In genomic region chr12:79844693-79845092, GRCh38 we compare ENCODE assay signal across 10 cellular contexts.
DNase-seq lines count a peak whose midpoint lies in the region; ATAC-seq, FAIRE-seq and TF ChIP-seq lines count a peak whose summit lies in the region.
"Had no signal": no experiment of that assay in that cellular context is flagged by ENCODE, and none has a peak within 500 bp of the region (broad histone marks: within the 10 kb centered on the region; RNA-seq: fewer than 3 reads in every experiment).

No MANE protein-coding gene starts in this region.

- TF ChIP-seq POLR2A in ovary (IDR thresholded peaks at IDR 0.05) = no peak

- no peaks in the 10 kb centered on the region for H3K27me3 ChIP-seq in HUES64 (ENCODE audit: insufficient read depth, low read length)
- H3K27me3 ChIP-seq in bronchial epithelial cell (ENCODE audit: control insufficient read depth, insufficient read depth, low read length) = no peaks in the 10 kb centered on the region
- no peaks in the 10 kb centered on the region for H3K27me3 ChIP-seq in ovary

- FAIRE-seq in bronchial epithelial cell (lab: Jason Lieb, UNC) (no peak), GM19239 (lab: Jason Lieb, UNC) (no peak)

- TF ChIP-seq EP300 in ovary (IDR thresholded peaks at IDR 0.05) = no peak

- peak; percentile 69 for DNase-seq in COLO829 (ENCODE audit: low spot score)
- peak; percentile 84 for DNase-seq in bronchial epithelial cell (ENCODE audit: low read depth)
- DNase-seq in kidney tubule cell (ENCODE audit: low spot score) = peak; percentile 91
- DNase-seq in ovary = no peak
- no peak for DNase-seq in GM19239 (ENCODE audit: insufficient read length, low spot score)
- no peak for DNase-seq in caudate nucleus (lab: John Stamatoyannopoulos, UW)
- DNase-seq: activated CD8-positive, alpha-beta T cell treated with anti-CD3 and anti-CD28 coated beads, Interleukin-2, amount 10 ng/mL, durations not matched to agents 7 days and 5 days; MV-4-11 had no signal

- H3K9me3 ChIP-seq in HUES64 (ENCODE audit: insufficient read depth, low read depth, low read length) (peaks cover 9% of the 10 kb centered on the region), ovary (no peaks in the 10 kb centered on the region)

- H3K27ac ChIP-seq in HUES64 (ENCODE audit: low read depth, low read length) (peak overlapping the region; percentile 25), ovary (no peak overlapping the region), caudate nucleus (ENCODE audit: low read depth, low read length) (no peak overlapping the region)

- H3K36me3 ChIP-seq in HUES64 (ENCODE audit: insufficient read depth, low read length) (peaks cover 39% of the 10 kb centered on the region), bronchial epithelial cell (ENCODE audit: control insufficient read depth, insufficient read depth, low read length) (peaks cover 2% of the 10 kb centered on the region), ovary (no peaks in the 10 kb centered on the region)

- H3K4me3 ChIP-seq in HUES64 (ENCODE audit: low read length) = no peak overlapping the region
- no peak overlapping the region for H3K4me3 ChIP-seq in bronchial epithelial cell (ENCODE audit: low read depth, low read length)
- no peak overlapping the region for H3K4me3 ChIP-seq in ovary

- intact Hi-C loops in ovary (cut with DNase I) = no loop called here

- TF ChIP-seq CTCF in bronchial epithelial cell (IDR thresholded peaks at IDR 0.05; ENCODE audit: insufficient read depth, low read length, severe bottlenecking) (no peak), ovary (IDR thresholded peaks at IDR 0.05) (no peak)

- no peak for ATAC-seq in GM21390 (IDR thresholded peaks at IDR 0.05; ENCODE audit: unreplicated experiment)
- ATAC-seq: activated CD8-positive, alpha-beta T cell treated with anti-CD3 and anti-CD28 coated beads, Interleukin-2, amount 10 ng/mL, durations not matched to agents 7 days and 5 days had no signal

- H3K4me1 ChIP-seq in HUES64 (ENCODE audit: insufficient read depth, low read length) = peaks cover 31% of the 10 kb centered on the region
- H3K4me1 ChIP-seq in ovary (ENCODE audit: insufficient read depth) = peaks cover 10% of the 10 kb centered on the region

- no peak overlapping the region for H3K9ac ChIP-seq in HUES64 (ENCODE audit: low read depth, low read length)

Comparison
In these comparisons a context has a peak if more than half of its experiments do, and no peak if none do; other contexts are left out.
1. DNase-seq: peak in COLO829 (single experiment), bronchial epithelial cell (single experiment) and kidney tubule cell (single experiment); none in ovary (0 of 5), GM19239 (single experiment) and caudate nucleus (0 of 61).